Comparison of ENCODE assay signal across 8 cellular contexts in genomic region chr3:42961633-42962032, GRCh38. TPM values are rescaled to one million over a fixed set of nuclear protein-coding genes. Genes with fewer than 3 reads are reported as not detected.
A peak's percentile ranks its signal among the peaks of the same experiment; 100 is the strongest.
DNase-seq lines count a peak whose midpoint lies in the region; ATAC-seq, FAIRE-seq and TF ChIP-seq lines count a peak whose summit lies in the region.

No MANE protein-coding gene starts in this region.

- H3K4me3 Mint-ChIP-seq in activated CD4-positive, alpha-beta T cell treated with anti-CD3 and anti-CD28 coated beads, Interleukin-2, amount 10 ng/mL, durations not matched to agents 7 days and 5 days: no peak overlapping the region

- no peaks in the 10 kb centered on the region for H3K9me3 Mint-ChIP-seq in activated CD4-positive, alpha-beta T cell treated with anti-CD3 and anti-CD28 coated beads, Interleukin-2, amount 10 ng/mL, durations not matched to agents 7 days and 5 days

- no peaks in the 10 kb centered on the region for H3K4me1 ChIP-seq in parathyroid adenoma

- H3K9ac ChIP-seq in parathyroid adenoma: no peak overlapping the region

- TF ChIP-seq CTCF in parathyroid adenoma (IDR thresholded peaks at IDR 0.05): peak; percentile 68

- no peak for ATAC-seq in HG03378 (IDR thresholded peaks at IDR 0.05; ENCODE audit: unreplicated experiment)

- no peak overlapping the region for H3K27ac ChIP-seq in parathyroid adenoma

- H3K27ac Mint-ChIP-seq in activated CD4-positive, alpha-beta T cell treated with anti-CD3 and anti-CD28 coated beads, Interleukin-2, amount 10 ng/mL, durations not matched to agents 7 days and 5 days: no peak overlapping the region

- DNase-seq in ELR (ENCODE audit: low read depth): peak; percentile 64
- peak; percentile 52 for DNase-seq in NCI-H2029 treated with DMSO at 0.1 percent for 48 hours (lab: John Stamatoyannopoulos, UW)
- DNase-seq in activated CD4-positive, alpha-beta T cell treated with anti-CD3 and anti-CD28 coated beads, Interleukin-2, amount 10 ng/mL, durations not matched to agents 7 days and 5 days: peak; percentile 39
- peak; percentile 6 for DNase-seq in germinal center (ENCODE audit: low spot score)
- DNase-seq in activated CD8-positive, alpha-beta memory T cell treated with anti-CD3 and anti-CD28 coated beads, Interleukin-2, amount 50 U/mL, for 48 hours: no peak

- H3K9me3 ChIP-seq in parathyroid adenoma (ENCODE audit: control insufficient read depth, low read length): no peaks in the 10 kb centered on the region

- H2AFZ ChIP-seq in parathyroid adenoma: no peak overlapping the region

- no peaks in the 10 kb centered on the region for H3K79me2 ChIP-seq in parathyroid adenoma

- no peaks in the 10 kb centered on the region for H3K36me3 ChIP-seq in parathyroid adenoma (ENCODE audit: control insufficient read depth, insufficient read depth, low read length)

- FAIRE-seq in A204.1 (lab: Jason Lieb, UNC): peak; percentile 83

- H3K4me3 ChIP-seq in parathyroid adenoma (ENCODE audit: low read depth, low read length): no peak overlapping the region

- peaks cover 3% of the 10 kb centered on the region for H3K27me3 Mint-ChIP-seq in activated CD4-positive, alpha-beta T cell treated with anti-CD3 and anti-CD28 coated beads, Interleukin-2, amount 10 ng/mL, durations not matched to agents 7 days and 5 days

- no peak overlapping the region for H3K4me2 ChIP-seq in parathyroid adenoma (ENCODE audit: low read length)

- H3K4me1 Mint-ChIP-seq in activated CD4-positive, alpha-beta T cell treated with anti-CD3 and anti-CD28 coated beads, Interleukin-2, amount 10 ng/mL, durations not matched to agents 7 days and 5 days: peaks cover 8% of the 10 kb centered on the region

- POLR2A ChIA-PET in activated CD4-positive, alpha-beta T cell treated with anti-CD3 and anti-CD28 coated beads, Interleukin-2, amount 10 ng/mL, durations not matched to agents 7 days and 5 days (lab: Charles Lee): no interaction called here

- CTCF ChIA-PET in activated CD4-positive, alpha-beta T cell treated with anti-CD3 and anti-CD28 coated beads, Interleukin-2, amount 10 ng/mL, durations not matched to agents 7 days and 5 days (lab: Charles Lee): interaction anchor here (1.4 to 1.5 kb wide), 2 partner anchors 62 to 542 kb away, joined by 3 read pairs; no protein-coding TSS in a partner anchor

- no peaks in the 10 kb centered on the region for H3K27me3 ChIP-seq in parathyroid adenoma (ENCODE audit: control insufficient read depth, insufficient read depth, low read length)

- no peaks in the 10 kb centered on the region for H3K36me3 Mint-ChIP-seq in activated CD4-positive, alpha-beta T cell treated with anti-CD3 and anti-CD28 coated beads, Interleukin-2, amount 10 ng/mL, durations not matched to agents 7 days and 5 days (ENCODE audit: low read depth)

RNA-seq across cellular contexts. Expression of gene GASK1A, which starts 17.5 kb away (rescaled TPM):
- not detected for total RNA-seq in activated CD4-positive, alpha-beta T cell treated with anti-CD3 and anti-CD28 coated beads, Interleukin-2, amount 10 ng/mL, durations not matched to agents 7 days and 5 days

RNA-seq across cellular contexts. Expression of gene ZNF662, which starts 55.7 kb away (rescaled TPM):
- total RNA-seq in activated CD4-positive, alpha-beta T cell treated with anti-CD3 and anti-CD28 coated beads, Interleukin-2, amount 10 ng/mL, durations not matched to agents 7 days and 5 days: under 1 TPM; 0.22 to 0.25 TPM
